13 cellular contexts compared by ENCODE assay signal in genomic region chr15:90394702-90395442, GRCh38. TPM values are rescaled to one million over a fixed set of nuclear protein-coding genes. Genes with fewer than 3 reads are reported as not detected.
DNase-seq lines count a peak whose midpoint lies in the region; TF ChIP-seq lines count a peak whose summit lies in the region.
"Had no signal": no experiment of that assay in that cellular context is flagged by ENCODE, and none has a peak within 500 bp of the region (broad histone marks: within the 10 kb centered on the region; RNA-seq: fewer than 3 reads in every experiment).

No MANE protein-coding gene starts in this region.

- H3K4me3 ChIP-seq in ascending aorta (no peak overlapping the region), mesendoderm (ENCODE audit: low read length) (no peak overlapping the region), thyroid gland (replicated peaks in 1 of 3) (no peak overlapping the region), MM.1S (ENCODE audit: low read length) (no peak overlapping the region)

- H3K27ac ChIP-seq in ascending aorta (peak overlapping the region; percentile 5 to 38), mesendoderm (ENCODE audit: low read depth, low read length) (no peak overlapping the region), thyroid gland (peak overlapping the region in 2 of 3 donors; percentile 41 to 55), MM.1S (ENCODE audit: low read length) (no peak overlapping the region)

- DNase-seq in activated CD4-positive, alpha-beta T cell treated with anti-CD3 and anti-CD28 coated beads, Interleukin-2, amount 10 ng/mL, durations not matched to agents 24 days and 14 days, result no peak
- DNase-seq in activated CD4-positive, alpha-beta T cell treated with anti-CD3 and anti-CD28 coated beads for 48 hours, result no peak
- DNase-seq in ascending aorta (ENCODE audit: low spot score in 2 of 2) (no peak), mesendoderm (no peak), thyroid gland (no peak), NCI-H2171 (lab: John Stamatoyannopoulos, UW) (no peak), COLO668 (lab: John Stamatoyannopoulos, UW; ENCODE audit: unreplicated experiment) (no peak), MM.1S (no peak)
- DNase-seq: activated gamma-delta T cell treated with Interleukin-2 at 50 U/mL for 16 hours; effector CD4-positive, alpha-beta T cell; hypothalamus; KBM-7; stimulated activated naive CD8-positive, alpha-beta T cell treated with anti-CD3 and anti-CD28 coated beads, Interleukin-15, amount 100 ng/mL, for 72 hours had no signal

- peaks cover 14% of the 10 kb centered on the region for H3K79me1 ChIP-seq in mesendoderm (ENCODE audit: low read length)

- no peaks in the 10 kb centered on the region for H3K9me3 ChIP-seq in ascending aorta
- no peaks in the 10 kb centered on the region for H3K9me3 ChIP-seq in thyroid gland
- H3K9me3 ChIP-seq in MM.1S (replicated peaks; ENCODE audit: insufficient read depth, low read length), result no peaks in the 10 kb centered on the region

- TF ChIP-seq POLR2A in thyroid gland (IDR thresholded peaks at IDR 0.05), result no peak

- H3K79me2 ChIP-seq in mesendoderm (ENCODE audit: control insufficient read depth, insufficient read depth, low read length) (peaks cover 57% of the 10 kb centered on the region), MM.1S (ENCODE audit: low read length) (peaks cover 99% of the 10 kb centered on the region)

- peak overlapping the region; percentile 60 for H3K27ac Mint-ChIP-seq in activated CD4-positive, alpha-beta T cell treated with anti-CD3 and anti-CD28 coated beads, Interleukin-2, amount 10 ng/mL, durations not matched to agents 24 days and 14 days

- TF ChIP-seq CTCF in ascending aorta (IDR thresholded peaks at IDR 0.05) (no peak), thyroid gland (IDR thresholded peaks at IDR 0.05) (no peak), MM.1S (IDR thresholded peaks at IDR 0.05; ENCODE audit: low read length) (no peak)

- intact Hi-C loops in activated CD4-positive, alpha-beta T cell treated with anti-CD3 and anti-CD28 coated beads, Interleukin-2, amount 10 ng/mL, durations not matched to agents 24 days and 14 days (cut with micrococcal nuclease), result no loop called here
- intact Hi-C loops in ascending aorta (cut with DNase I), result loop anchor here (5.0 kb wide), 1 partner anchor 32 kb away; no protein-coding TSS in a partner anchor
- intact Hi-C loops in thyroid gland (cut with DNase I), result no loop called here

- no peak overlapping the region for H3K4ac ChIP-seq in mesendoderm (ENCODE audit: low read depth, low read length)

- WGBS in mesendoderm (ENCODE audit: extremely low coverage, insufficient coverage, low lambda C conversion rate), result 100% methylated on average over 1 of the region's 12 CpGs
- WGBS in thyroid gland, 2 donors, result 93% methylated on average over 12 of the region's 12 CpGs

- peak overlapping the region; percentile 1 for H3K56ac ChIP-seq in mesendoderm (ENCODE audit: low read length)

- peaks cover 5 to 19% of the 10 kb centered on the region in 2 donors for H3K36me3 ChIP-seq in ascending aorta
- H3K36me3 ChIP-seq in mesendoderm (ENCODE audit: control insufficient read depth, insufficient read depth, low read length), result no peaks in the 10 kb centered on the region
- peaks cover 0 to 2% of the 10 kb centered on the region in 2 donors for H3K36me3 ChIP-seq in thyroid gland
- H3K36me3 ChIP-seq in MM.1S (replicated peaks; ENCODE audit: insufficient read depth, low read length), result peaks cover 6% of the 10 kb centered on the region; the same call in 1 of the 2 replicates

- no peak overlapping the region for H2BK5ac ChIP-seq in mesendoderm (ENCODE audit: low read length)

- no peak overlapping the region for H2BK15ac ChIP-seq in mesendoderm (replicated peaks; ENCODE audit: low read depth)

- no peak overlapping the region for H3K4me3 Mint-ChIP-seq in activated CD4-positive, alpha-beta T cell treated with anti-CD3 and anti-CD28 coated beads, Interleukin-2, amount 10 ng/mL, durations not matched to agents 24 days and 14 days

- no peaks in the 10 kb centered on the region for H3K27me3 ChIP-seq in ascending aorta
- H3K27me3 ChIP-seq in mesendoderm (ENCODE audit: insufficient read depth, low read length, poor library complexity), result no peaks in the 10 kb centered on the region
- no peaks in the 10 kb centered on the region for H3K27me3 ChIP-seq in thyroid gland
- no peaks in the 10 kb centered on the region for H3K27me3 ChIP-seq in MM.1S (replicated peaks; ENCODE audit: insufficient read depth, low read length)

- peaks cover 52% of the 10 kb centered on the region for H3K4me1 Mint-ChIP-seq in activated CD4-positive, alpha-beta T cell treated with anti-CD3 and anti-CD28 coated beads, Interleukin-2, amount 10 ng/mL, durations not matched to agents 24 days and 14 days

- H4K8ac ChIP-seq in mesendoderm (ENCODE audit: low read depth, low read length), result peak overlapping the region; percentile 65

- H3K4me1 ChIP-seq in ascending aorta (peaks cover 20 to 69% of the 10 kb centered on the region in 2 donors), mesendoderm (ENCODE audit: control insufficient read depth, low read depth, low read length) (peaks cover 14% of the 10 kb centered on the region), thyroid gland (peaks cover 62 to 79% of the 10 kb centered on the region in 2 donors), MM.1S (ENCODE audit: low read length) (peaks cover 2% of the 10 kb centered on the region)

- no peak overlapping the region for H3K18ac ChIP-seq in mesendoderm (ENCODE audit: low read length)

- H2AFZ ChIP-seq in MM.1S (ENCODE audit: low read length), result no peak overlapping the region

- H3K9ac ChIP-seq in mesendoderm (ENCODE audit: low read length), result no peak overlapping the region
- H3K9ac ChIP-seq in MM.1S (ENCODE audit: low read length), result no peak overlapping the region

- H2BK120ac ChIP-seq in mesendoderm (ENCODE audit: low read depth, low read length), result no peak overlapping the region

- H3K9me3 Mint-ChIP-seq in activated CD4-positive, alpha-beta T cell treated with anti-CD3 and anti-CD28 coated beads, Interleukin-2, amount 10 ng/mL, durations not matched to agents 24 days and 14 days, result no peaks in the 10 kb centered on the region
- H3K9me3 Mint-ChIP-seq: stimulated activated naive CD8-positive, alpha-beta T cell treated with anti-CD3 and anti-CD28 coated beads, Interleukin-15, amount 100 ng/mL, for 72 hours had no signal

- no peaks in the 10 kb centered on the region for H3K27me3 Mint-ChIP-seq in activated CD4-positive, alpha-beta T cell treated with anti-CD3 and anti-CD28 coated beads, Interleukin-2, amount 10 ng/mL, durations not matched to agents 24 days and 14 days
- H3K27me3 Mint-ChIP-seq: stimulated activated naive CD8-positive, alpha-beta T cell treated with anti-CD3 and anti-CD28 coated beads, Interleukin-15, amount 100 ng/mL, for 72 hours had no signal

- H4K20me1 ChIP-seq in MM.1S (ENCODE audit: insufficient read depth, low read length), result peaks cover 7% of the 10 kb centered on the region; the same call in 1 of the 2 replicates

- no peak overlapping the region for H4K5ac ChIP-seq in mesendoderm (ENCODE audit: low read length)

- peaks cover 49% of the 10 kb centered on the region for H3K36me3 Mint-ChIP-seq in activated CD4-positive, alpha-beta T cell treated with anti-CD3 and anti-CD28 coated beads, Interleukin-2, amount 10 ng/mL, durations not matched to agents 24 days and 14 days (ENCODE audit: low read depth)

- no peak overlapping the region for H2AK5ac ChIP-seq in mesendoderm (ENCODE audit: low read length)

- H3K23ac ChIP-seq in mesendoderm (ENCODE audit: low read length), result no peak overlapping the region

- no peak overlapping the region for H3K4me2 ChIP-seq in mesendoderm (ENCODE audit: low read length)
- no peak overlapping the region for H3K4me2 ChIP-seq in MM.1S (ENCODE audit: low read depth, low read length)

- no peaks in the 10 kb centered on the region for H3K9me2 ChIP-seq in MM.1S (replicated peaks; ENCODE audit: insufficient read depth, low read length)

- H3F3A ChIP-seq in MM.1S (ENCODE audit: insufficient read depth, low read length), result peaks cover 2% of the 10 kb centered on the region

RNA-seq across cellular contexts. Expression of gene IQGAP1, which starts 6.8 kb away (rescaled TPM):
- 154 and 160 TPM in 2 replicates for total RNA-seq in activated CD4-positive, alpha-beta T cell treated with anti-CD3 and anti-CD28 coated beads, Interleukin-2, amount 10 ng/mL, durations not matched to agents 24 days and 14 days
- 99.1 TPM for total RNA-seq in ascending aorta
- 126 TPM for polyA plus RNA-seq in mesendoderm (2013, experiment 1 of 2)
- polyA plus RNA-seq in mesendoderm (2013, experiment 2 of 2), result 136 TPM
- 100 to 1,000 TPM; 222 to 290 (median 247) TPM for total RNA-seq in thyroid gland

RNA-seq across cellular contexts. Expression of gene ZNF774, which starts 42.8 kb away (rescaled TPM):
- total RNA-seq in activated CD4-positive, alpha-beta T cell treated with anti-CD3 and anti-CD28 coated beads, Interleukin-2, amount 10 ng/mL, durations not matched to agents 24 days and 14 days, result 1.2 and 2.3 TPM in 2 replicates
- 0.21 TPM for total RNA-seq in ascending aorta
- 0.90 TPM for polyA plus RNA-seq in mesendoderm (2013, experiment 1 of 2)
- polyA plus RNA-seq in mesendoderm (2013, experiment 2 of 2), result 1.0 TPM
- total RNA-seq in thyroid gland, result 10 to 100 TPM in 1 of 4 donors, 1 to 10 TPM in 3; 3.6 to 13.1 (median 5.5) TPM

Comparison
In these comparisons a context has a peak if more than half of its experiments do, and no peak if none do; other contexts are left out.
1. H3K27ac ChIP-seq: peak in ascending aorta (2 of 2) and thyroid gland (2 of 3); none in mesendoderm (single experiment) and MM.1S (single experiment).